In the genomic region with DNA sequence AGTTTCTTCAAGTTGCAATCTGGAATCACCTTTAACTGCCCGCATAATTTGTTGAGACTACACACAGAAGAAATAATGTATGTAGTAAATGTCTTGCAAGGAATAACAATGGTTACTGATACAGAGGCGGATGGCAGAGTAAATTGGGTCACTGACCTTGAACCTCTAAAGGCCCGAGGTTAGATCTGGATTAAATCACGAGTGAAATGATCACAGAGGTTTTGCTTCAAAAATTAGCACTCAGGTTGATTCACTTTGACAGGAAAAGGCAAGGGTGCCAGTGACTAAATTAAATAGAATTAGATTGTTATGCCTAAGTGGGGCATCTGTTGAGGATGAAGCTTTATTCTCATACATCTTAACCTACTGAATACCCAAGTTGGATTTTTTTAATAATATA, we compare ENCODE assay signal across 19 cellular contexts.
DNase-seq lines count a peak whose midpoint lies in the region; ATAC-seq and TF ChIP-seq lines count a peak whose summit lies in the region.
"Had no signal": no experiment of that assay in that cellular context is flagged by ENCODE, and none has a peak within 500 bp of the region (broad histone marks: within the 10 kb centered on the region; RNA-seq: fewer than 3 reads in every experiment).

No MANE protein-coding gene starts in this region.

- H3K27ac Mint-ChIP-seq in nephron = peak overlapping the region; percentile 88 to 96 (median 95)
- H3K27ac Mint-ChIP-seq: B cell; CD4-positive, alpha-beta T cell; CD8-positive, alpha-beta T cell had no signal

- H2AFZ ChIP-seq in SK-N-SH (ENCODE audit: low read depth) = 0 out of 2 replicates have a peak overlapping the region, but pooled peaks have one; percentile 29

- no peaks in the 10 kb centered on the region for H3F3A ChIP-seq in SK-N-SH (replicated peaks; ENCODE audit: insufficient read depth)

- H3K36me3 ChIP-seq in SK-N-SH (replicated peaks in 1 of 2; ENCODE audit: control insufficient read depth in 1 of 2, insufficient read depth in 2 of 2, low read length in 1 of 2) = no peaks in the 10 kb centered on the region
- H3K36me3 ChIP-seq: BLaER1 treated with 17β-estradiol and CSF1 and Interleukin-3, amounts not matched to agents 10 nM and 100 nM had no signal

- no peaks in the 10 kb centered on the region for H3K4me1 ChIP-seq in SK-N-SH (ENCODE audit: control insufficient read depth in 1 of 2, insufficient read depth in 2 of 2, low read depth in 1 of 2, low read length in 1 of 2)
- H3K4me1 ChIP-seq: A549, Caco-2 had no signal

- no peak for TF ChIP-seq RAD21 in SK-N-SH (IDR thresholded peaks at IDR 0.05; ENCODE audit: low read length)

- CTCF ChIA-PET in SK-N-SH (lab: Yijun Ruan, JAX) = no interaction called here

- H3K36me3 Mint-ChIP-seq in nephron (ENCODE audit: low read depth) = peaks cover 9% of the 10 kb centered on the region
- H3K36me3 Mint-ChIP-seq: CD8-positive, alpha-beta T cell had no signal

- H3K4me3 ChIP-seq in SK-N-SH (ENCODE audit: low read depth in 2 of 2, low read length in 1 of 2) = no peak overlapping the region
- H3K4me3 ChIP-seq: A549; BLaER1 treated with 17β-estradiol and CSF1 and Interleukin-3, amounts not matched to agents 10 nM and 100 nM had no signal

- H4K20me1 ChIP-seq in SK-N-SH (ENCODE audit: insufficient read depth) = no peaks in the 10 kb centered on the region
- H4K20me1 ChIP-seq: BLaER1 treated with 17β-estradiol and CSF1 and Interleukin-3, amounts not matched to agents 10 nM and 100 nM had no signal

- no peak overlapping the region for H3K4me3 Mint-ChIP-seq in nephron
- H3K4me3 Mint-ChIP-seq: B cell; CD4-positive, alpha-beta T cell; CD8-positive, alpha-beta T cell had no signal

- 34% methylated on average over 4 of the region's 4 CpGs for WGBS in SK-N-SH (ENCODE audit: low lambda C conversion rate)

- POLR2A ChIA-PET in SK-N-SH (lab: Yijun Ruan, JAX) = no interaction called here

- no peak for TF ChIP-seq CTCF in SK-N-SH (IDR thresholded peaks at IDR 0.05)
- no peak for TF ChIP-seq CTCF in nephron (IDR thresholded peaks at IDR 0.05; ENCODE audit: unreplicated experiment in 3 of 3)

- TF ChIP-seq EP300 in SK-N-SH (IDR thresholded peaks at IDR 0.05; ENCODE audit: borderline replicate concordance in 1 of 2, low read depth in 1 of 2, low read length in 1 of 2) = no peak

- H3K9me2 ChIP-seq in SK-N-SH = no peaks in the 10 kb centered on the region

- ATAC-seq in SK-N-SH treated with all-trans-retinoic acid at 6 μM for 48 hours (no peak), left cardiac atrium (no peak)
- ATAC-seq: A549; CD8-positive, alpha-beta T cell had no signal

- no peak overlapping the region for H3K4me2 ChIP-seq in SK-N-SH
- H3K4me2 ChIP-seq: A549; BLaER1 treated with 17β-estradiol and CSF1 and Interleukin-3, amounts not matched to agents 10 nM and 100 nM had no signal

- H3K4me1 Mint-ChIP-seq in nephron = peaks cover 35% of the 10 kb centered on the region
- H3K4me1 Mint-ChIP-seq: B cell had no signal

- no peak overlapping the region for H3K9ac ChIP-seq in SK-N-SH
- H3K9ac ChIP-seq: BLaER1 treated with 17β-estradiol and CSF1 and Interleukin-3, amounts not matched to agents 10 nM and 100 nM had no signal

- no peaks in the 10 kb centered on the region for H3K79me2 ChIP-seq in SK-N-SH (ENCODE audit: insufficient read depth)

- H3K27me3 Mint-ChIP-seq in nephron (ENCODE audit: low read depth) = no peaks in the 10 kb centered on the region
- H3K27me3 Mint-ChIP-seq: B cell; CD4-positive, alpha-beta T cell had no signal

- H3K9me3 ChIP-seq in SK-N-SH = no peaks in the 10 kb centered on the region
- H3K9me3 ChIP-seq: A549, Caco-2 had no signal

- intact Hi-C loops in left cardiac atrium (cut with DNase I) = no loop called here

- no peak overlapping the region for H3K27ac ChIP-seq in SK-N-SH (ENCODE audit: low read depth in 2 of 2, low read length in 1 of 2)
- H3K27ac ChIP-seq: 22Rv1; A549; BLaER1 treated with 17β-estradiol and CSF1 and Interleukin-3, amounts not matched to agents 10 nM and 100 nM; C4-2B had no signal

- H3K27me3 ChIP-seq in SK-N-SH (ENCODE audit: insufficient read depth) = no peaks in the 10 kb centered on the region
- H3K27me3 ChIP-seq: BLaER1 treated with 17β-estradiol and CSF1 and Interleukin-3, amounts not matched to agents 10 nM and 100 nM had no signal

- H3K9me3 Mint-ChIP-seq in nephron = peaks cover 9% of the 10 kb centered on the region
- H3K9me3 Mint-ChIP-seq: CD4-positive, alpha-beta T cell; CD8-positive, alpha-beta T cell had no signal

- no peak for DNase-seq in SK-N-SH
- peak; percentile 64 for DNase-seq in SK-N-DZ (ENCODE audit: low spot score)
- DNase-seq in left cardiac atrium = no peak
- no peak for DNase-seq in GM03348 (ENCODE audit: low spot score)
- DNase-seq in SIG-M5 (lab: John Stamatoyannopoulos, UW) = no peak
- DNase-seq: AML-193; Caco-2; Calu3; CD4-positive, alpha-beta T cell; CD8-positive, alpha-beta T cell; DMS79 treated with DMSO at 0.1 percent for 48 hours; GDM1 had no signal

TF ChIP-seq in SK-N-SH, 30 proteins besides CTCF, POLR2A, EP300 and RAD21 (continues in another document):
- TF ChIP-seq ELF1 (IDR thresholded peaks at IDR 0.05) = no peak
- TF ChIP-seq, protein P1, sequence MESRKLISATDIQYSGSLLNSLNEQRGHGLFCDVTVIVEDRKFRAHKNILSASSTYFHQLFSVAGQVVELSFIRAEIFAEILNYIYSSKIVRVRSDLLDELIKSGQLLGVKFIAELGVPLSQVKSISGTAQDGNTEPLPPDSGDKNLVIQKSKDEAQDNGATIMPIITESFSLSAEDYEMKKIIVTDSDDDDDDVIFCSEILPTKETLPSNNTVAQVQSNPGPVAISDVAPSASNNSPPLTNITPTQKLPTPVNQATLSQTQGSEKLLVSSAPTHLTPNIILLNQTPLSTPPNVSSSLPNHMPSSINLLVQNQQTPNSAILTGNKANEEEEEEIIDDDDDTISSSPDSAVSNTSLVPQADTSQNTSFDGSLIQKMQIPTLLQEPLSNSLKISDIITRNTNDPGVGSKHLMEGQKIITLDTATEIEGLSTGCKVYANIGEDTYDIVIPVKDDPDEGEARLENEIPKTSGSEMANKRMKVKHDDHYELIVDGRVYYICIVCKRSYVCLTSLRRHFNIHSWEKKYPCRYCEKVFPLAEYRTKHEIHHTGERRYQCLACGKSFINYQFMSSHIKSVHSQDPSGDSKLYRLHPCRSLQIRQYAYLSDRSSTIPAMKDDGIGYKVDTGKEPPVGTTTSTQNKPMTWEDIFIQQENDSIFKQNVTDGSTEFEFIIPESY (IDR thresholded peaks at IDR 0.05; ENCODE audit: borderline replicate concordance, low read depth) = no peak
- TF ChIP-seq EZH2phosphoT487 (IDR thresholded peaks at IDR 0.05; ENCODE audit: borderline replicate concordance, low read depth) = no peak
- TF ChIP-seq YY1 (IDR thresholded peaks at IDR 0.05; ENCODE audit: low read depth) = no peak
- no peak for TF ChIP-seq TAF1 (IDR thresholded peaks at IDR 0.05; ENCODE audit: borderline replicate concordance, low read depth, low read length)

TF ChIP-seq in SK-N-SH treated with all-trans-retinoic acid at 6 μM for 48 hours, 23 proteins besides CTCF, POLR2A, EP300 and RAD21 (continues in another document):
- TF ChIP-seq GLIS3 (CRISPR knock-in tag; IDR thresholded peaks at IDR 0.05) (no peak), ARNTL (CRISPR knock-in tag; IDR thresholded peaks at IDR 0.05; ENCODE audit: borderline replicate concordance, low read depth) (no peak), ISL1 (CRISPR knock-in tag; IDR thresholded peaks at IDR 0.05) (no peak), TCF4 (CRISPR knock-in tag; IDR thresholded peaks at IDR 0.05; ENCODE audit: borderline replicate concordance) (no peak), OSR1 (CRISPR knock-in tag; IDR thresholded peaks at IDR 0.05) (no peak), CSDC2 (CRISPR knock-in tag; IDR thresholded peaks at IDR 0.05) (no peak), ZFP3 (CRISPR knock-in tag; IDR thresholded peaks at IDR 0.05) (no peak), BACH2 (CRISPR knock-in tag; IDR thresholded peaks at IDR 0.05; ENCODE audit: borderline replicate concordance) (no peak)
- TF ChIP-seq, protein P2, sequence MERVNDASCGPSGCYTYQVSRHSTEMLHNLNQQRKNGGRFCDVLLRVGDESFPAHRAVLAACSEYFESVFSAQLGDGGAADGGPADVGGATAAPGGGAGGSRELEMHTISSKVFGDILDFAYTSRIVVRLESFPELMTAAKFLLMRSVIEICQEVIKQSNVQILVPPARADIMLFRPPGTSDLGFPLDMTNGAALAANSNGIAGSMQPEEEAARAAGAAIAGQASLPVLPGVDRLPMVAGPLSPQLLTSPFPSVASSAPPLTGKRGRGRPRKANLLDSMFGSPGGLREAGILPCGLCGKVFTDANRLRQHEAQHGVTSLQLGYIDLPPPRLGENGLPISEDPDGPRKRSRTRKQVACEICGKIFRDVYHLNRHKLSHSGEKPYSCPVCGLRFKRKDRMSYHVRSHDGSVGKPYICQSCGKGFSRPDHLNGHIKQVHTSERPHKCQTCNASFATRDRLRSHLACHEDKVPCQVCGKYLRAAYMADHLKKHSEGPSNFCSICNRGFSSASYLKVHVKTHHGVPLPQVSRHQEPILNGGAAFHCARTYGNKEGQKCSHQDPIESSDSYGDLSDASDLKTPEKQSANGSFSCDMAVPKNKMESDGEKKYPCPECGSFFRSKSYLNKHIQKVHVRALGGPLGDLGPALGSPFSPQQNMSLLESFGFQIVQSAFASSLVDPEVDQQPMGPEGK (CRISPR knock-in tag; IDR thresholded peaks at IDR 0.05; ENCODE audit: borderline replicate concordance) = no peak
- TF ChIP-seq, protein P3, sequence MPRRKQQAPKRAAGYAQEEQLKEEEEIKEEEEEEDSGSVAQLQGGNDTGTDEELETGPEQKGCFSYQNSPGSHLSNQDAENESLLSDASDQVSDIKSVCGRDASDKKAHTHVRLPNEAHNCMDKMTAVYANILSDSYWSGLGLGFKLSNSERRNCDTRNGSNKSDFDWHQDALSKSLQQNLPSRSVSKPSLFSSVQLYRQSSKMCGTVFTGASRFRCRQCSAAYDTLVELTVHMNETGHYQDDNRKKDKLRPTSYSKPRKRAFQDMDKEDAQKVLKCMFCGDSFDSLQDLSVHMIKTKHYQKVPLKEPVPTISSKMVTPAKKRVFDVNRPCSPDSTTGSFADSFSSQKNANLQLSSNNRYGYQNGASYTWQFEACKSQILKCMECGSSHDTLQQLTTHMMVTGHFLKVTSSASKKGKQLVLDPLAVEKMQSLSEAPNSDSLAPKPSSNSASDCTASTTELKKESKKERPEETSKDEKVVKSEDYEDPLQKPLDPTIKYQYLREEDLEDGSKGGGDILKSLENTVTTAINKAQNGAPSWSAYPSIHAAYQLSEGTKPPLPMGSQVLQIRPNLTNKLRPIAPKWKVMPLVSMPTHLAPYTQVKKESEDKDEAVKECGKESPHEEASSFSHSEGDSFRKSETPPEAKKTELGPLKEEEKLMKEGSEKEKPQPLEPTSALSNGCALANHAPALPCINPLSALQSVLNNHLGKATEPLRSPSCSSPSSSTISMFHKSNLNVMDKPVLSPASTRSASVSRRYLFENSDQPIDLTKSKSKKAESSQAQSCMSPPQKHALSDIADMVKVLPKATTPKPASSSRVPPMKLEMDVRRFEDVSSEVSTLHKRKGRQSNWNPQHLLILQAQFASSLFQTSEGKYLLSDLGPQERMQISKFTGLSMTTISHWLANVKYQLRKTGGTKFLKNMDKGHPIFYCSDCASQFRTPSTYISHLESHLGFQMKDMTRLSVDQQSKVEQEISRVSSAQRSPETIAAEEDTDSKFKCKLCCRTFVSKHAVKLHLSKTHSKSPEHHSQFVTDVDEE (CRISPR knock-in tag; IDR thresholded peaks at IDR 0.05) = no peak
